ENCODE assay signal across 9 cellular contexts in genomic region chr9:136244776-136245193, GRCh38. TPM values are rescaled to one million over a fixed set of nuclear protein-coding genes. Genes with fewer than 3 reads are reported as not detected.
DNase-seq lines count a peak whose midpoint lies in the region; ATAC-seq and TF ChIP-seq lines count a peak whose summit lies in the region.
"Had no signal": no experiment of that assay in that cellular context is flagged by ENCODE, and none has a peak within 500 bp of the region (broad histone marks: within the 10 kb centered on the region; RNA-seq: fewer than 3 reads in every experiment).

No MANE protein-coding gene starts in this region.

- H2AFZ ChIP-seq in PC-9 = peak overlapping the region; percentile 54; the same call in 1 of the 2 replicates

- no peak for DNase-seq in Calu3
- DNase-seq in PC-9 = no peak
- DNase-seq in epithelial cell of proximal tubule (ENCODE audit: low read depth) = no peak
- DNase-seq in ovary = no peak
- no peak for DNase-seq in NAMALWA (ENCODE audit: low spot score)
- no peak for DNase-seq in NCI-H1694 (lab: John Stamatoyannopoulos, UW)

- H3K36me3 Mint-ChIP-seq in Calu3 (ENCODE audit: insufficient read depth, unreplicated experiment) = peaks cover 22% of the 10 kb centered on the region

- peaks cover 27% of the 10 kb centered on the region for H3K27me3 Mint-ChIP-seq in Calu3 (ENCODE audit: unreplicated experiment)

- no peak for TF ChIP-seq POLR2A in ovary (IDR thresholded peaks at IDR 0.05)

- H3K9me3 Mint-ChIP-seq in Calu3 (ENCODE audit: low read depth, unreplicated experiment) = no peaks in the 10 kb centered on the region

- ATAC-seq in HG02870 (IDR thresholded peaks at IDR 0.05; ENCODE audit: unreplicated experiment) = no peak
- ATAC-seq in GM21526 (IDR thresholded peaks at IDR 0.05; ENCODE audit: low FRiP score, unreplicated experiment) = no peak

- no peaks in the 10 kb centered on the region for H3K9me2 ChIP-seq in PC-9 (ENCODE audit: insufficient read depth)

- BruUV-seq in Calu3 (replicated peaks; lab: Mats Ljungman, UMichigan) = no TSS peak
- BruUV-seq in PC-9 (replicated peaks; lab: Mats Ljungman, UMichigan) = no TSS peak

- H3K27ac Mint-ChIP-seq in Calu3 (ENCODE audit: unreplicated experiment) = peak overlapping the region; percentile 82

- H3K79me2 ChIP-seq in PC-9 (ENCODE audit: low read depth) = peaks cover 55% of the 10 kb centered on the region

- peaks cover 23% of the 10 kb centered on the region for H3K4me1 Mint-ChIP-seq in Calu3 (ENCODE audit: low read depth, unreplicated experiment)

- peak overlapping the region; percentile 100 for H3K4me2 ChIP-seq in PC-9

- peaks cover 48% of the 10 kb centered on the region for H4K20me1 ChIP-seq in PC-9 (ENCODE audit: insufficient read depth)

- H3K36me3 ChIP-seq in PC-9 (ENCODE audit: low read depth) (no peaks in the 10 kb centered on the region), ovary (no peaks in the 10 kb centered on the region)

- intact Hi-C loops in Calu3 (cut with micrococcal nuclease; ENCODE audit: unreplicated experiment) (no loop called here), PC-9 (cut with micrococcal nuclease; ENCODE audit: unreplicated experiment) (loop anchor here (1.0 kb wide), 1 partner anchor 16 kb away; no protein-coding TSS in a partner anchor), ovary (cut with DNase I) (loop anchor here in 1 of 4 donors (10.0 kb wide), 1 partner anchor 280 kb away; the partner anchor contains the start of gene UBAC1)

- POLR2A ChIA-PET in PC-9 (lab: Charles Lee; ENCODE audit: unreplicated experiment) = interaction anchor here (0.8 kb wide), 1 partner anchor 17 kb away, joined by 7 read pairs; no protein-coding TSS in a partner anchor

- H3K4me3 Mint-ChIP-seq in Calu3 (ENCODE audit: low read depth, unreplicated experiment) = peak overlapping the region; percentile 86

- 6 to 8% (median 8%) methylated on average over 7 of the region's 7 CpGs for WGBS in ovary, 3 donors

- no peak for TF ChIP-seq EP300 in ovary (IDR thresholded peaks at IDR 0.05)

- H3K9me3 ChIP-seq in PC-9 (ENCODE audit: insufficient read depth, low read depth) = no peaks in the 10 kb centered on the region
- H3K9me3 ChIP-seq in ovary = no peaks in the 10 kb centered on the region

- H3K27me3 ChIP-seq in PC-9 (ENCODE audit: insufficient read depth, low read depth) = peaks cover 21% of the 10 kb centered on the region; the same call in 1 of the 2 replicates
- H3K27me3 ChIP-seq in ovary = no peaks in the 10 kb centered on the region

- H3K4me3 ChIP-seq in PC-9 (peak overlapping the region; percentile 97), epithelial cell of proximal tubule (ENCODE audit: low read depth, low read length) (peak overlapping the region; percentile 88), ovary (peak overlapping the region; percentile 84)

- H3K27ac ChIP-seq in PC-9 (peak overlapping the region; percentile 49; the same call in 1 of the 2 replicates), ovary (no peak overlapping the region)

- CTCF ChIA-PET in Calu3 (lab: Charles Lee) (no interaction called here), PC-9 (lab: Charles Lee) (no interaction called here)

- peaks cover 6% of the 10 kb centered on the region; the same call in 1 of the 2 replicates for H3F3A ChIP-seq in PC-9 (ENCODE audit: insufficient read depth, low read depth)

- H3K4me1 ChIP-seq in PC-9 (replicated peaks; ENCODE audit: insufficient read depth) (peaks cover 12% of the 10 kb centered on the region), ovary (ENCODE audit: insufficient read depth) (peaks cover 6% of the 10 kb centered on the region)

- no peak for TF ChIP-seq CTCF in Calu3 (IDR thresholded peaks at IDR 0.05; ENCODE audit: unreplicated experiment)
- no peak for TF ChIP-seq CTCF in PC-9 (conservative IDR thresholded peaks at IDR 0.05)
- no peak for TF ChIP-seq CTCF in epithelial cell of proximal tubule (conservative IDR thresholded peaks at IDR 0.05; ENCODE audit: low read depth, low read length)
- no peak for TF ChIP-seq CTCF in ovary (IDR thresholded peaks at IDR 0.05)

RNA-seq across cellular contexts. Expression of gene QSOX2, which starts 0.8 kb away (rescaled TPM):
- total RNA-seq in Calu3 (2022) = 18.9 and 20.5 TPM in 2 replicates
- total RNA-seq in PC-9 (2021) = 34.6 and 40.8 TPM in 2 replicates
- total RNA-seq in epithelial cell of proximal tubule = 17.8 and 19.2 TPM in 2 replicates
- total RNA-seq in ovary = 10 to 100 TPM in 3 of 7 donors, 1 to 10 TPM in 4; 7.5 to 14.3 (median 10.0) TPM
- polyA plus RNA-seq in ovary = 1 to 10 TPM; 5.6 to 5.8 TPM

RNA-seq across cellular contexts. Expression of gene LHX3, which starts 39.9 kb away (rescaled TPM):
- total RNA-seq in Calu3 (2022) (not detected in 2 replicates), PC-9 (2021) (0.22 and 0.43 TPM in 2 replicates), epithelial cell of proximal tubule (not detected in 2 replicates), ovary (not detected)
- not detected for polyA plus RNA-seq in ovary
- total RNA-seq: T-helper 1 cell treated with Interleukin-12 subunit alpha and Interleukin-12 subunit beta and Interleukin-4 antibody, amounts not matched to agents 30 ng/mL and 1 ng/mL, for 36 hours had no signal

RNA-seq across cellular contexts. Expression of gene CCDC187, which starts 59.1 kb away (rescaled TPM):
- 0.44 and 0.73 TPM in 2 replicates for total RNA-seq in Calu3 (2022)
- total RNA-seq in PC-9 (2021) = 2.7 and 5.2 TPM in 2 replicates
- total RNA-seq in epithelial cell of proximal tubule = 0.75 TPM in 1 of 2 replicates, not detected in the other
- total RNA-seq in ovary = 10 to 100 TPM in 1 of 7 donors, 1 to 10 TPM in 2, under 1 TPM in 3, not detected in 1; 0.03 to 15.7 (median 1.2) TPM
- under 1 TPM; 0.02 to 0.05 TPM for polyA plus RNA-seq in ovary
- total RNA-seq: T-helper 1 cell treated with Interleukin-12 subunit alpha and Interleukin-12 subunit beta and Interleukin-4 antibody, amounts not matched to agents 30 ng/mL and 1 ng/mL, for 36 hours had no signal
